Comparison of ENCODE assay signal across 10 cellular contexts in genomic region chr15:75456710-75457109, GRCh38. TPM values are rescaled to one million over a fixed set of nuclear protein-coding genes. Genes with fewer than 3 reads are reported as not detected.
DNase-seq lines count a peak whose midpoint lies in the region; ATAC-seq and TF ChIP-seq lines count a peak whose summit lies in the region.
"Had no signal": no experiment of that assay in that cellular context is flagged by ENCODE, and none has a peak within 500 bp of the region (broad histone marks: within the 10 kb centered on the region; RNA-seq: fewer than 3 reads in every experiment).

No MANE protein-coding gene starts in this region.

- H3K9me2 ChIP-seq in MM.1S (replicated peaks; ENCODE audit: insufficient read depth, low read length): no peaks in the 10 kb centered on the region

- TF ChIP-seq CTCF in DND-41 (IDR thresholded peaks at IDR 0.05; ENCODE audit: borderline replicate concordance, extremely low read depth, low read length, poor library complexity, severe bottlenecking): no peak
- TF ChIP-seq CTCF in MM.1S (IDR thresholded peaks at IDR 0.05; ENCODE audit: low read length): no peak
- no peak for TF ChIP-seq CTCF in chondrocyte (IDR thresholded peaks at IDR 0.05)

- no peak overlapping the region for H2BK15ac ChIP-seq in neuronal stem cell (ENCODE audit: low read length)

- H3K4me1 Mint-ChIP-seq in chondrocyte (ENCODE audit: low read depth): peaks cover 36% of the 10 kb centered on the region

- no peak overlapping the region for H3K4ac ChIP-seq in neuronal stem cell (ENCODE audit: low read length)

- peak overlapping the region; percentile 96 for H3K27ac Mint-ChIP-seq in chondrocyte (ENCODE audit: unreplicated experiment)

- no peaks in the 10 kb centered on the region for H3K27me3 ChIP-seq in DND-41 (ENCODE audit: insufficient read depth, low read length, poor library complexity)
- no peaks in the 10 kb centered on the region for H3K27me3 ChIP-seq in MM.1S (replicated peaks; ENCODE audit: insufficient read depth, low read length)
- H3K27me3 ChIP-seq in neuronal stem cell (ENCODE audit: control insufficient read depth in 3 of 3, insufficient read depth in 3 of 3, low read depth in 1 of 3, low read length in 3 of 3): peaks cover 0 to 1% (median 0%) of the 10 kb centered on the region in 3 experiments

- peak overlapping the region; percentile 87 for H3K4me2 ChIP-seq in DND-41 (ENCODE audit: insufficient read depth, low read length)
- peak overlapping the region; percentile 85; the same call in 1 of the 2 replicates for H3K4me2 ChIP-seq in MM.1S (ENCODE audit: low read depth, low read length)
- H3K4me2 ChIP-seq in neuronal stem cell (ENCODE audit: insufficient read depth, low read length, poor library complexity, severe bottlenecking): no peak overlapping the region

- no peak overlapping the region for H2BK12ac ChIP-seq in neuronal stem cell (ENCODE audit: low read length)

- no peaks in the 10 kb centered on the region for H3K9me3 Mint-ChIP-seq in chondrocyte (ENCODE audit: low read depth)

- H3K4me3 ChIP-seq in DND-41 (ENCODE audit: low read depth in 1 of 2, low read length in 2 of 2) (peak overlapping the region in 1 of 2 experiments; percentile 86; a peak in 2 of 4 replicates), MM.1S (ENCODE audit: low read length) (no peak overlapping the region), neuronal stem cell (ENCODE audit: low read length in 2 of 2) (no peak overlapping the region)

- no peak overlapping the region for H2BK5ac ChIP-seq in neuronal stem cell (ENCODE audit: low read length)

- no peak overlapping the region for H2BK120ac ChIP-seq in neuronal stem cell (ENCODE audit: low read depth, low read length)

- H3K27me3 Mint-ChIP-seq in chondrocyte (ENCODE audit: low read depth): no peaks in the 10 kb centered on the region

- peaks cover 6% of the 10 kb centered on the region for H3K79me1 ChIP-seq in neuronal stem cell (ENCODE audit: low read depth, low read length)

- no peak overlapping the region for H4K91ac ChIP-seq in neuronal stem cell (ENCODE audit: low read depth, low read length, poor library complexity)

- H3K9ac ChIP-seq in DND-41 (ENCODE audit: low read depth, low read length) (no peak overlapping the region), MM.1S (ENCODE audit: low read length) (no peak overlapping the region), neuronal stem cell (ENCODE audit: low read depth, low read length, poor library complexity) (no peak overlapping the region)

- H3K36me3 Mint-ChIP-seq in chondrocyte (ENCODE audit: low read depth): no peaks in the 10 kb centered on the region

- H3K23ac ChIP-seq in neuronal stem cell (ENCODE audit: low read depth, low read length, poor library complexity): no peak overlapping the region

- ATAC-seq in DND-41 (ENCODE audit: insufficient read depth, low read depth) (no peak), HG03378 (IDR thresholded peaks at IDR 0.05; ENCODE audit: unreplicated experiment) (no peak)

- H3K36me3 ChIP-seq in DND-41 (ENCODE audit: insufficient read depth, low read length) (no peaks in the 10 kb centered on the region; the same call in 1 of the 2 replicates), MM.1S (replicated peaks; ENCODE audit: insufficient read depth, low read length) (no peaks in the 10 kb centered on the region), neuronal stem cell (replicated peaks in 1 of 2; ENCODE audit: control insufficient read depth in 2 of 2, insufficient read depth in 2 of 2, low read length in 2 of 2) (no peaks in the 10 kb centered on the region)
- H3K36me3 ChIP-seq: WERI-Rb-1 had no signal

- no peak overlapping the region for H2AFZ ChIP-seq in DND-41 (ENCODE audit: low read depth, low read length)
- H2AFZ ChIP-seq in MM.1S (ENCODE audit: low read length): no peak overlapping the region; the same call in 1 of the 2 replicates
- peak overlapping the region; percentile 92 for H2AFZ ChIP-seq in neuronal stem cell (ENCODE audit: low read length)

- H2AK5ac ChIP-seq in neuronal stem cell (ENCODE audit: low read depth, low read length): no peak overlapping the region

- peaks cover 19% of the 10 kb centered on the region for H3K4me1 ChIP-seq in DND-41 (ENCODE audit: insufficient read depth, low read length)
- peaks cover 5% of the 10 kb centered on the region; the same call in 1 of the 2 replicates for H3K4me1 ChIP-seq in MM.1S (ENCODE audit: low read length)
- peaks cover 2 to 8% of the 10 kb centered on the region in 2 donors for H3K4me1 ChIP-seq in neuronal stem cell (ENCODE audit: control insufficient read depth in 2 of 2, insufficient read depth in 1 of 2, low read depth in 1 of 2, low read length in 2 of 2)

- peaks cover 18% of the 10 kb centered on the region for H3K79me2 ChIP-seq in DND-41 (ENCODE audit: insufficient read depth, low read length)
- peaks cover 12% of the 10 kb centered on the region for H3K79me2 ChIP-seq in MM.1S (ENCODE audit: low read length)

- no peaks in the 10 kb centered on the region for H4K20me1 ChIP-seq in DND-41 (ENCODE audit: insufficient read depth, low read length)
- no peaks in the 10 kb centered on the region for H4K20me1 ChIP-seq in MM.1S (ENCODE audit: insufficient read depth, low read length)

- WGBS in neuronal stem cell (ENCODE audit: extremely low coverage in 2 of 2, insufficient read length in 2 of 2, insufficient replicate concordance in 1 of 2), 2 donors: no CpG with 5 or more reads among the region's 6 CpGs

- H4K8ac ChIP-seq in neuronal stem cell (ENCODE audit: low read depth, low read length): no peak overlapping the region

- H3F3A ChIP-seq in MM.1S (ENCODE audit: insufficient read depth, low read length): peaks cover 39% of the 10 kb centered on the region

- H3K27ac ChIP-seq in DND-41 (ENCODE audit: low read length) (no peak overlapping the region), MM.1S (ENCODE audit: low read length) (no peak overlapping the region), neuronal stem cell (replicated peaks; ENCODE audit: low read length) (no peak overlapping the region)
- H3K27ac ChIP-seq: WERI-Rb-1 had no signal

- no peak overlapping the region for H3K14ac ChIP-seq in neuronal stem cell (ENCODE audit: low read length)

- peak overlapping the region; percentile 77 for H3K4me3 Mint-ChIP-seq in chondrocyte (ENCODE audit: unreplicated experiment)

- H3K18ac ChIP-seq in neuronal stem cell (ENCODE audit: low read length): no peak overlapping the region

- H3K9me3 ChIP-seq in DND-41 (ENCODE audit: insufficient read depth, low read length, severe bottlenecking) (no peaks in the 10 kb centered on the region), MM.1S (replicated peaks; ENCODE audit: insufficient read depth, low read length) (no peaks in the 10 kb centered on the region), neuronal stem cell (replicated peaks in 1 of 2; ENCODE audit: control insufficient read depth in 2 of 2, insufficient read depth in 1 of 2, low read depth in 1 of 2, low read length in 2 of 2) (no peaks in the 10 kb centered on the region)

- DNase-seq in DND-41 (no peak), MM.1S (no peak), chondrocyte (ENCODE audit: low spot score) (no peak), neuronal stem cell (ENCODE audit: low spot score) (no peak), cerebellar nuclear complex (lab: John Stamatoyannopoulos, UW) (no peak), NCI-H524 (lab: John Stamatoyannopoulos, UW) (no peak), superior temporal gyrus (ENCODE audit: extremely low spot score) (no peak)
- DNase-seq: retina, WERI-Rb-1 had no signal

RNA-seq across cellular contexts. Expression of gene SIN3A, which starts 5.2 kb away (rescaled TPM):
- total RNA-seq in chondrocyte: 39.3 to 50.9 TPM (median 44.9 TPM) in 3 replicates
- polyA plus RNA-seq in neuronal stem cell (2013, experiment 1 of 2): 42.9 TPM
- polyA plus RNA-seq in neuronal stem cell (2013, experiment 2 of 2): 43.4 TPM
